In genomic region chr17:34715504-34715903, GRCh38 we compare ENCODE assay signal across 29 cellular contexts.
"Had no signal": no experiment of that assay in that cellular context is flagged by ENCODE, and none has a peak within 500 bp of the region (broad histone marks: within the 10 kb centered on the region; RNA-seq: fewer than 3 reads in every experiment).

No MANE protein-coding gene starts in this region.

- H3K27ac ChIP-seq: left lung, lower lobe of right lung, neutrophil, ovary, skin epidermis, suprapubic skin, thoracic aorta, tibial nerve, uterus had no signal

- H3K9me3 ChIP-seq: left lung, lower lobe of right lung, neutrophil, ovary, suprapubic skin, thoracic aorta, tibial nerve, uterus had no signal

- H3K36me3 ChIP-seq: left lung, lower lobe of right lung, neutrophil, ovary, suprapubic skin, thoracic aorta, tibial nerve, uterus had no signal

- H3K27me3 ChIP-seq: ovary, tibial nerve, uterus had no signal

- H3K36me3 Mint-ChIP-seq: naive thymus-derived CD8-positive, alpha-beta T cell; stimulated activated effector memory CD8-positive, alpha-beta T cell treated with anti-CD3 and anti-CD28 coated beads, Interleukin-12 subunit alpha, Interleukin-12 subunit beta, amount 100 ng/mL, for 72 hours; type B pancreatic cell had no signal

- H3K4me3 Mint-ChIP-seq: naive thymus-derived CD8-positive, alpha-beta T cell; nephron; neural crest cell; stimulated activated effector memory CD8-positive, alpha-beta T cell treated with anti-CD3 and anti-CD28 coated beads, Interleukin-12 subunit alpha, Interleukin-12 subunit beta, amount 100 ng/mL, for 72 hours; stimulated activated naive CD8-positive, alpha-beta T cell treated with anti-CD3 and anti-CD28 coated beads, Interleukin-15, Interleukin-2, amounts not matched to agents 100 ng/mL and 50 ng/mL, for 24 hours; type B pancreatic cell had no signal

- H3K4me3 ChIP-seq: left lung, lower lobe of right lung, ovary, skin epidermis, suprapubic skin, thoracic aorta, tibial nerve, uterus had no signal

- DNase-seq: hippocampal formation; kidney glomerular epithelial cell; left cardiac atrium; left lung; lower lobe of right lung; mammary epithelial cell; mesenchymal stem cell; naive thymus-derived CD8-positive, alpha-beta T cell; occipital lobe; ovary; retina; right cardiac atrium; stimulated activated CD4-positive, alpha-beta T cell treated with anti-CD3 and anti-CD28 coated beads, Interleukin-12 subunit alpha, Interleukin-12 subunit beta, amount 100 ng/mL, for 4 hours; stimulated activated CD4-positive, alpha-beta T cell treated with anti-CD3 and anti-CD28 coated beads, Interleukin-15, amount 100 ng/mL, for 24 hours; stimulated activated CD4-positive, alpha-beta T cell treated with anti-CD3 and anti-CD28 coated beads, Interleukin-2, amount 100 ng/mL, for 24 hours; stimulated activated CD4-positive, alpha-beta T cell treated with anti-CD3 and anti-CD28 coated beads, Interleukin-4, amount 100 ng/mL, for 24 hours; stimulated activated naive CD4-positive, alpha-beta T cell; uterus had no signal

- H3K27ac Mint-ChIP-seq: naive thymus-derived CD8-positive, alpha-beta T cell; nephron; progenitor cell of endocrine pancreas; stimulated activated effector memory CD8-positive, alpha-beta T cell treated with anti-CD3 and anti-CD28 coated beads, Interleukin-12 subunit alpha, Interleukin-12 subunit beta, amount 100 ng/mL, for 72 hours; stimulated activated naive CD8-positive, alpha-beta T cell treated with anti-CD3 and anti-CD28 coated beads, Interleukin-15, Interleukin-2, amounts not matched to agents 100 ng/mL and 50 ng/mL, for 24 hours; type B pancreatic cell had no signal

- H3K4me1 ChIP-seq: left lung, lower lobe of right lung, suprapubic skin, tibial nerve, uterus had no signal

- H3K9me3 Mint-ChIP-seq: naive thymus-derived CD8-positive, alpha-beta T cell; nephron; neural crest cell; stimulated activated naive CD8-positive, alpha-beta T cell treated with anti-CD3 and anti-CD28 coated beads, Interleukin-15, Interleukin-2, amounts not matched to agents 100 ng/mL and 50 ng/mL, for 24 hours; type B pancreatic cell had no signal

- H3K4me1 Mint-ChIP-seq: neural crest cell; stimulated activated effector memory CD8-positive, alpha-beta T cell treated with anti-CD3 and anti-CD28 coated beads, Interleukin-12 subunit alpha, Interleukin-12 subunit beta, amount 100 ng/mL, for 72 hours had no signal
